ENCODE assay signal across 15 cellular contexts in the genomic region with DNA sequence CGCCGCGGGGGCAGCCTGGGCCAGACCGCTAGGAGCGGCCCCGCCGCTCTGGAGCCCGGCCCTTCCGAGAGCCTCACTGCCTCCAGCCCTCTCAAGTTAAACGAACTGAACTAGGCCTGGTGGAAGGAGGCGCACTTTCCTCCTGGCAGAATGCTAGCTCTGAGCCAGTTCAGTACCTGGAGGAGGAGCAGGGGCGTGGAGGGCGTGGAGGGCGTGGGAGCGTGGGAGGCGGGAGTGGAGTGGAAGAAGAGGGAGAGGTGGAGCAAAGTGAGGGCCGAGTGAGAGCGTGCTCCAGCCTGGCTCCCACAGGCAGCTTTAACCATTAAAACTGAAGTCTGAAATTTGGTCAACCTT. TPM values are rescaled to one million over a fixed set of nuclear protein-coding genes. Genes with fewer than 3 reads are reported as not detected.
DNase-seq lines count a peak whose midpoint lies in the region; ATAC-seq, FAIRE-seq and TF ChIP-seq lines count a peak whose summit lies in the region.
"Had no signal": no experiment of that assay in that cellular context is flagged by ENCODE, and none has a peak within 500 bp of the region (broad histone marks: within the 10 kb centered on the region; RNA-seq: fewer than 3 reads in every experiment).

No MANE protein-coding gene starts in this region.

- BruUV-seq in Panc1 (replicated peaks; lab: Mats Ljungman, UMichigan): no TSS peak

- CTCF ChIA-PET in Panc1 (lab: Charles Lee): no interaction called here

- H3K27me3 ChIP-seq in Panc1 (ENCODE audit: control insufficient read depth, insufficient read depth, low read length) (no peaks in the 10 kb centered on the region), esophagus squamous epithelium (peaks cover 0 to 27% (median 0%) of the 10 kb centered on the region in 4 donors), small intestine (ENCODE audit: control insufficient read depth in 2 of 2, insufficient read depth in 2 of 2, low read length in 2 of 2) (peaks cover 0 to 3% of the 10 kb centered on the region in 2 donors), uterus (no peaks in the 10 kb centered on the region)
- H3K27me3 ChIP-seq: MG63, SJSA1 had no signal

- ATAC-seq in Panc1: 0 out of 2 replicates have a peak, but pooled peaks have one; percentile 31
- ATAC-seq: effector memory CD8-positive, alpha-beta T cell had no signal

- intact Hi-C loops in Panc1 (cut with micrococcal nuclease; ENCODE audit: unreplicated experiment): no loop called here
- intact Hi-C loops in esophagus squamous epithelium (cut with DNase I): no loop called here
- intact Hi-C loops in uterus (cut with DNase I; ENCODE audit: low total_unique reads): no loop called here

- no peak for TF ChIP-seq POLR2A in esophagus squamous epithelium (IDR thresholded peaks at IDR 0.05)
- no peak for TF ChIP-seq POLR2A in uterus (IDR thresholded peaks at IDR 0.05)

- DNase-seq in Panc1 (ENCODE audit: low read depth, low spot score) (no peak), esophagus squamous epithelium (lab: John Stamatoyannopoulos, UW) (no peak), small intestine (no peak), uterus (no peak), SK-N-DZ (ENCODE audit: low spot score) (no peak), NCI-H2081 (lab: John Stamatoyannopoulos, UW) (no peak)
- DNase-seq: activated CD8-positive, alpha-beta T cell treated with anti-CD3 and anti-CD28 coated beads for 36 hours; activated gamma-delta T cell treated with Interleukin-2 at 50 U/mL for 16 hours; C1 segment of cervical spinal cord; DMS79; effector memory CD8-positive, alpha-beta T cell; naive B cell; NCI-H2171 had no signal

- H3K36me3 ChIP-seq in Panc1 (ENCODE audit: control insufficient read depth, insufficient read depth, low read length): no peaks in the 10 kb centered on the region
- H3K36me3 ChIP-seq in esophagus squamous epithelium: no peaks in the 10 kb centered on the region
- H3K36me3 ChIP-seq in small intestine (ENCODE audit: control insufficient read depth in 2 of 2, insufficient read depth in 2 of 2, low read length in 2 of 2): no peaks in the 10 kb centered on the region
- no peaks in the 10 kb centered on the region for H3K36me3 ChIP-seq in uterus
- H3K36me3 ChIP-seq: MG63, SJSA1 had no signal

- no peak for FAIRE-seq in small intestine (lab: Jason Lieb, UNC)

- H3K4me3 ChIP-seq in Panc1 (ENCODE audit: low read depth in 2 of 2, low read length in 2 of 2): no peak overlapping the region
- peak overlapping the region in 2 of 4 donors; percentile 4 to 32 for H3K4me3 ChIP-seq in esophagus squamous epithelium
- no peak overlapping the region for H3K4me3 ChIP-seq in small intestine (ENCODE audit: low read depth in 1 of 2, low read length in 2 of 2)
- H3K4me3 ChIP-seq in uterus: no peak overlapping the region
- H3K4me3 ChIP-seq: MG63, SJSA1 had no signal

- in situ Hi-C loops in Panc1 (cut with HindIII; ENCODE audit: low pct_unique_long_range_greater_than_20kb, low sequenced_read_pairs): no loop called here

- TF ChIP-seq CTCF in Panc1 (IDR thresholded peaks at IDR 0.05): no peak
- no peak for TF ChIP-seq CTCF in esophagus squamous epithelium (IDR thresholded peaks at IDR 0.05)
- no peak for TF ChIP-seq CTCF in uterus (IDR thresholded peaks at IDR 0.05)

- H3K4me1 ChIP-seq in Panc1 (ENCODE audit: control insufficient read depth, insufficient read depth, low read length) (no peaks in the 10 kb centered on the region), esophagus squamous epithelium (peaks cover 49 to 63% (median 59%) of the 10 kb centered on the region in 3 donors), small intestine (ENCODE audit: control insufficient read depth in 2 of 2, insufficient read depth in 1 of 2, low read depth in 1 of 2, low read length in 1 of 2) (peaks cover 4 to 5% of the 10 kb centered on the region in 2 donors), uterus (peaks cover 0 to 10% of the 10 kb centered on the region in 2 donors)

- H3K9me3 ChIP-seq in Panc1 (ENCODE audit: control insufficient read depth, insufficient read depth, low read depth, low read length): no peaks in the 10 kb centered on the region
- H3K9me3 ChIP-seq in esophagus squamous epithelium: no peaks in the 10 kb centered on the region
- H3K9me3 ChIP-seq in small intestine (ENCODE audit: control insufficient read depth, low read depth): no peaks in the 10 kb centered on the region
- no peaks in the 10 kb centered on the region for H3K9me3 ChIP-seq in uterus
- H3K9me3 ChIP-seq: MG63, SJSA1 had no signal

- H3K27ac ChIP-seq in Panc1 (ENCODE audit: low read length) (no peak overlapping the region), esophagus squamous epithelium (peak overlapping the region; percentile 86 to 97 (median 93)), small intestine (ENCODE audit: low read depth in 1 of 2, low read length in 1 of 2) (peak overlapping the region; percentile 66 to 76), uterus (peak overlapping the region in 1 of 2 donors; percentile 34)
- H3K27ac ChIP-seq: SJSA1 had no signal

- WGBS in esophagus squamous epithelium, 2 donors: 36% methylated on average over 3 of the region's 18 CpGs; no CpG with 5 or more reads in 1 of the 2 donors
- 26 to 50% (median 40%) methylated on average over 17 to 18 of the region's 18 CpGs for WGBS in small intestine, 3 donors

- POLR2A ChIA-PET in Panc1 (lab: Charles Lee): no interaction called here

RNA-seq across cellular contexts. Expression of a gene that starts 5.3 kb away (rescaled TPM):
- total RNA-seq in Panc1 (2021; ENCODE audit: unreplicated experiment) (4.8 TPM), esophagus squamous epithelium (10 to 100 TPM; 47.9 to 99.9 (median 85.4) TPM), uterus (10 to 100 TPM in 1 of 4 donors, 1 to 10 TPM in 3; 3.7 to 19.5 (median 5.6) TPM)
- polyA plus RNA-seq in Panc1 (2012; ENCODE audit: insufficient read length): 7.0 TPM
- polyA plus RNA-seq in small intestine: 10 to 100 TPM in 2 of 3 donors, 1 to 10 TPM in 1; 9.8 to 37.0 (median 21.9) TPM
- polyA plus RNA-seq in SK-N-DZ (2014; cell fraction: cytosol; rRNA removed): 3.2 and 6.4 TPM in 2 replicates
- polyA plus RNA-seq in SK-N-DZ (2014; cell fraction: nucleus; rRNA removed): 24.6 and 62.2 TPM in 2 replicates

RNA-seq across cellular contexts. Expression of a gene that starts 6.6 kb away (rescaled TPM):
- total RNA-seq in Panc1 (2021; ENCODE audit: unreplicated experiment) (6.9 TPM), esophagus squamous epithelium (100 to 1,000 TPM in 3 of 4 donors, 10 to 100 TPM in 1; 66.0 to 169 (median 123) TPM), uterus (1 to 10 TPM in 3 of 4 donors, not detected in 1; 1.0 to 7.1 (median 5.6) TPM)
- 4.9 TPM for polyA plus RNA-seq in Panc1 (2012; ENCODE audit: insufficient read length)
- polyA plus RNA-seq in small intestine: 1 to 10 TPM in 2 of 3 donors, under 1 TPM in 1; 0.89 to 2.7 (median 1.9) TPM
- polyA plus RNA-seq in SK-N-DZ (2014; cell fraction: cytosol; rRNA removed): 3.4 and 4.3 TPM in 2 replicates
- 27.5 and 62.5 TPM in 2 replicates for polyA plus RNA-seq in SK-N-DZ (2014; cell fraction: nucleus; rRNA removed)

RNA-seq across cellular contexts. Expression of a gene that starts 8.8 kb away (rescaled TPM):
- 0.18 TPM for total RNA-seq in Panc1 (2021; ENCODE audit: unreplicated experiment)
- polyA plus RNA-seq in Panc1 (2012; ENCODE audit: insufficient read length): 2.0 TPM
- 10 to 100 TPM; 18.3 to 41.4 (median 30.4) TPM for total RNA-seq in esophagus squamous epithelium
- 100 to 1,000 TPM in 2 of 3 donors, 10 to 100 TPM in 1; 31.2 to 273 (median 195) TPM for polyA plus RNA-seq in small intestine
- 10 to 100 TPM in 2 of 4 donors, 1 to 10 TPM in 2; 1.3 to 25.5 (median 14.1) TPM for total RNA-seq in uterus
- not detected in 2 replicates for polyA plus RNA-seq in SK-N-DZ (2014; cell fraction: cytosol; rRNA removed)
- polyA plus RNA-seq in SK-N-DZ (2014; cell fraction: nucleus; rRNA removed): 0.21 and 0.33 TPM in 2 replicates
- total RNA-seq: SJSA1 had no signal

RNA-seq across cellular contexts. Expression of a gene that starts 16.9 kb away (rescaled TPM):
- total RNA-seq in Panc1 (2021; ENCODE audit: unreplicated experiment): 25.3 TPM
- 17.9 TPM for polyA plus RNA-seq in Panc1 (2012; ENCODE audit: insufficient read length)
- 10 to 100 TPM; 18.0 to 29.8 (median 25.0) TPM for total RNA-seq in esophagus squamous epithelium
- polyA plus RNA-seq in small intestine: 10 to 100 TPM in 2 of 3 donors, 1 to 10 TPM in 1; 9.7 to 22.5 (median 14.3) TPM
- 10 to 100 TPM in 3 of 4 donors, 1 to 10 TPM in 1; 5.0 to 23.5 (median 22.5) TPM for total RNA-seq in uterus
- 17.9 and 21.3 TPM in 2 replicates for polyA plus RNA-seq in SK-N-DZ (2014; cell fraction: cytosol; rRNA removed)
- polyA plus RNA-seq in SK-N-DZ (2014; cell fraction: nucleus; rRNA removed): 16.8 and 18.6 TPM in 2 replicates

RNA-seq across cellular contexts. Expression of a gene that starts 17.0 kb away (rescaled TPM):
- total RNA-seq in Panc1 (2021; ENCODE audit: unreplicated experiment) (8.9 TPM), esophagus squamous epithelium (100 to 1,000 TPM in 2 of 4 donors, 10 to 100 TPM in 2; 81.6 to 164 (median 101) TPM), uterus (10 to 100 TPM; 17.0 to 52.4 (median 37.7) TPM)
- 15.0 TPM for polyA plus RNA-seq in Panc1 (2012; ENCODE audit: insufficient read length)
- polyA plus RNA-seq in small intestine: 10 to 100 TPM; 45.2 to 95.7 (median 68.6) TPM
- polyA plus RNA-seq in SK-N-DZ (2014; cell fraction: cytosol; rRNA removed): 6.6 and 14.0 TPM in 2 replicates
- 23.3 and 31.0 TPM in 2 replicates for polyA plus RNA-seq in SK-N-DZ (2014; cell fraction: nucleus; rRNA removed)
